ENCODE assay signal across 19 cellular contexts in genomic region chr14:75095690-75096089, GRCh38.
"Had no signal": no experiment of that assay in that cellular context is flagged by ENCODE, and none has a peak within 500 bp of the region (broad histone marks: within the 10 kb centered on the region; RNA-seq: fewer than 3 reads in every experiment).

No MANE protein-coding gene starts in this region.

- H3K27ac ChIP-seq: coronary artery, dorsolateral prefrontal cortex, esophagus muscularis mucosa, foreskin keratinocyte, heart right ventricle, left lung, lower lobe of right lung had no signal

- H3K9me3 ChIP-seq: esophagus muscularis mucosa, gastrocnemius medialis, heart right ventricle, left lung, lower lobe of right lung, mucosa of descending colon had no signal

- DNase-seq: dermis blood vessel endothelial cell; dorsolateral prefrontal cortex; effector CD4-positive, alpha-beta T cell; effector memory CD4-positive, alpha-beta T cell; foreskin keratinocyte; gastrocnemius medialis; glutamatergic neuron; head of caudate nucleus; heart right ventricle; hippocampal formation; left cardiac atrium; left lung; left ventricle myocardium superior; lower lobe of right lung; mucosa of descending colon; naive thymus-derived CD4-positive, alpha-beta T cell had no signal

- H3K4me1 Mint-ChIP-seq: mesothelial cell of epicardium had no signal

- H3K27me3 Mint-ChIP-seq: naive thymus-derived CD4-positive, alpha-beta T cell had no signal

- H3K27me3 ChIP-seq: dorsolateral prefrontal cortex, esophagus muscularis mucosa, foreskin keratinocyte, gastrocnemius medialis, heart right ventricle, left lung had no signal

- H3K4me3 ChIP-seq: coronary artery, dorsolateral prefrontal cortex, esophagus muscularis mucosa, gastrocnemius medialis, heart right ventricle, left lung, lower lobe of right lung, mucosa of descending colon had no signal

- H3K4me3 Mint-ChIP-seq: mesothelial cell of epicardium; naive thymus-derived CD4-positive, alpha-beta T cell had no signal

- ATAC-seq: foreskin keratinocyte; gastrocnemius medialis; left cardiac atrium; left lung; left ventricle myocardium superior; lower lobe of right lung; mucosa of descending colon; naive thymus-derived CD4-positive, alpha-beta T cell had no signal

- H3K4me1 ChIP-seq: esophagus muscularis mucosa, foreskin keratinocyte, left lung, lower lobe of right lung had no signal

- H3K27ac Mint-ChIP-seq: mesothelial cell of epicardium had no signal

- H3K9me3 Mint-ChIP-seq: mesothelial cell of epicardium; naive thymus-derived CD4-positive, alpha-beta T cell had no signal
